23 cellular contexts compared by ENCODE assay signal in the genomic region with DNA sequence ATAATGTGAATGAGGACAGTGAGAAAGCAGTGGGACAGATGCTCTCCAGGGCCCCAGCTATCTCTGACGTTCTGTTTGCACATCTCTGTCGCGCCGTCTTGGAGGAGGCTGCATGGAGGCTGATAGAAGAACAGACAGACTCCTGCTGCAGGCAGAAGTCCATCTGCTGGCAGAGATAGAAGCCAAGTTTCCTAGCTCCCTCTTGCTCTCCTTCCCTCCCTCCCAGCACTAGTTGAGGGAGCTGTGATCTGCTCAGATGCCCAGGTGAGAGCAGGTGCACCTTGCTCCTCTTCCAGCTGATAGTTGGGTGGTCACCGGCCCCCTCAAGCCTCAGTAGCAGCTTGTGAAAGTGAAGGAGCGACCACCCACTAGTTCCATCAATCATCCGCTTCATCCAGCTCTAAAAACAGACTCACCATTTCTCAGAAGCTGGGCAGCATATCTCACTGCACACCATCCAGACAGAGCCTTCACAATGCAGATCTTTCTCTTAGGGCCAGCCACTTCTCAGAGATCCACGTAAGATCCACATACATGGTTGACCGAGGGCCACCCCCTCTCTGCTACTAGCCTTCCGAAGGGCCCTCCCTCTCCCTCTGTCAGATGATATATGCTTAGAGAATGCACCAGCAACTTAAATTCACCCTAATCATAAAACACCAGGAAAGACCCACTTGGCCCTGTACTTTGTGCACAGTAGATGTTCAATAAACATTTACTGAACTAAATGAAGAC. TPM values are rescaled to one million over a fixed set of nuclear protein-coding genes. Genes with fewer than 3 reads are reported as not detected.
"Had no signal": no experiment of that assay in that cellular context is flagged by ENCODE, and none has a peak within 500 bp of the region (broad histone marks: within the 10 kb centered on the region; RNA-seq: fewer than 3 reads in every experiment).

No MANE protein-coding gene starts in this region.

- DNase-seq: activated CD4-positive, alpha-beta T cell treated with anti-CD3 and anti-CD28 coated beads, Interleukin-2, amount 10 ng/mL, durations not matched to agents 7 days and 5 days; activated CD8-positive, alpha-beta T cell treated with anti-CD3 and anti-CD28 coated beads, Interleukin-2, amount 10 ng/mL, durations not matched to agents 7 days and 5 days; activated naive CD4-positive, alpha-beta T cell treated with anti-CD3 and anti-CD28 coated beads, Interleukin-2, amount 10 ng/mL, durations not matched to agents 7 days and 5 days; activated T-cell treated with anti-CD3 and anti-CD28 coated beads, Interleukin-2, amount 50 U/mL, for 24 hours; aorta; brain microvascular endothelial cell; central memory CD4-positive, alpha-beta T cell; gastrocnemius medialis; head of caudate nucleus; left ventricle myocardium superior; naive thymus-derived CD8-positive, alpha-beta T cell; pancreas; sigmoid colon; stimulated activated CD4-positive, alpha-beta T cell treated with anti-CD3 and anti-CD28 coated beads, Interleukin-4, amount 100 ng/mL, for 24 hours; stomach; upper lobe of right lung had no signal

- FAIRE-seq: endometrium, pancreas, TTC549 had no signal

- H3K4me1 Mint-ChIP-seq: activated CD4-positive, alpha-beta T cell treated with anti-CD3 and anti-CD28 coated beads, Interleukin-2, amount 10 ng/mL, durations not matched to agents 7 days and 5 days; activated naive CD4-positive, alpha-beta T cell treated with anti-CD3 and anti-CD28 coated beads, Interleukin-2, amount 10 ng/mL, durations not matched to agents 7 days and 5 days; memory B cell; naive thymus-derived CD8-positive, alpha-beta T cell; stimulated activated effector memory CD8-positive, alpha-beta T cell treated with anti-CD3 and anti-CD28 coated beads, Interleukin-12 subunit alpha, Interleukin-12 subunit beta, amount 100 ng/mL, for 72 hours had no signal

- H3K9me3 ChIP-seq: gastrocnemius medialis, pancreas, sigmoid colon, stomach, thoracic aorta, upper lobe of right lung had no signal

- H3K9me3 Mint-ChIP-seq: activated CD4-positive, alpha-beta T cell treated with anti-CD3 and anti-CD28 coated beads, Interleukin-2, amount 10 ng/mL, durations not matched to agents 7 days and 5 days; activated naive CD4-positive, alpha-beta T cell treated with anti-CD3 and anti-CD28 coated beads, Interleukin-2, amount 10 ng/mL, durations not matched to agents 7 days and 5 days; activated T-cell treated with anti-CD3 and anti-CD28 coated beads, Interleukin-2, amount 50 U/mL, for 24 hours; memory B cell; naive thymus-derived CD8-positive, alpha-beta T cell; stimulated activated effector memory CD8-positive, alpha-beta T cell treated with anti-CD3 and anti-CD28 coated beads, Interleukin-12 subunit alpha, Interleukin-12 subunit beta, amount 100 ng/mL, for 72 hours had no signal

- H3K27me3 ChIP-seq: pancreas, sigmoid colon, upper lobe of right lung had no signal

- H3K27ac ChIP-seq: brain microvascular endothelial cell, coronary artery, gastrocnemius medialis, pancreas, stomach, thoracic aorta, upper lobe of right lung had no signal

- H3K4me1 ChIP-seq: gastrocnemius medialis, pancreas, upper lobe of right lung had no signal

- H3K4me3 Mint-ChIP-seq: activated CD4-positive, alpha-beta T cell treated with anti-CD3 and anti-CD28 coated beads, Interleukin-2, amount 10 ng/mL, durations not matched to agents 7 days and 5 days; activated CD8-positive, alpha-beta T cell treated with anti-CD3 and anti-CD28 coated beads, Interleukin-2, amount 10 ng/mL, durations not matched to agents 7 days and 5 days; activated naive CD4-positive, alpha-beta T cell treated with anti-CD3 and anti-CD28 coated beads, Interleukin-2, amount 10 ng/mL, durations not matched to agents 7 days and 5 days; activated T-cell treated with anti-CD3 and anti-CD28 coated beads, Interleukin-2, amount 50 U/mL, for 24 hours; memory B cell; naive thymus-derived CD8-positive, alpha-beta T cell; stimulated activated effector memory CD8-positive, alpha-beta T cell treated with anti-CD3 and anti-CD28 coated beads, Interleukin-12 subunit alpha, Interleukin-12 subunit beta, amount 100 ng/mL, for 72 hours had no signal

- H3K36me3 Mint-ChIP-seq: activated naive CD4-positive, alpha-beta T cell treated with anti-CD3 and anti-CD28 coated beads, Interleukin-2, amount 10 ng/mL, durations not matched to agents 7 days and 5 days; memory B cell; naive thymus-derived CD8-positive, alpha-beta T cell; stimulated activated effector memory CD8-positive, alpha-beta T cell treated with anti-CD3 and anti-CD28 coated beads, Interleukin-12 subunit alpha, Interleukin-12 subunit beta, amount 100 ng/mL, for 72 hours had no signal

- H3K4me3 ChIP-seq: coronary artery, gastrocnemius medialis, pancreas, sigmoid colon, stomach, thoracic aorta, upper lobe of right lung had no signal

- ATAC-seq: activated CD8-positive, alpha-beta T cell treated with anti-CD3 and anti-CD28 coated beads, Interleukin-2, amount 10 ng/mL, durations not matched to agents 7 days and 5 days; gastrocnemius medialis; left ventricle myocardium superior; naive thymus-derived CD8-positive, alpha-beta T cell; pancreas; stimulated activated effector memory CD8-positive, alpha-beta T cell treated with anti-CD3 and anti-CD28 coated beads, Interleukin-12 subunit alpha, Interleukin-12 subunit beta, amount 100 ng/mL, for 72 hours; upper lobe of right lung had no signal

- H3K27ac Mint-ChIP-seq: activated CD4-positive, alpha-beta T cell treated with anti-CD3 and anti-CD28 coated beads, Interleukin-2, amount 10 ng/mL, durations not matched to agents 7 days and 5 days; activated CD8-positive, alpha-beta T cell treated with anti-CD3 and anti-CD28 coated beads, Interleukin-2, amount 10 ng/mL, durations not matched to agents 7 days and 5 days; activated naive CD4-positive, alpha-beta T cell treated with anti-CD3 and anti-CD28 coated beads, Interleukin-2, amount 10 ng/mL, durations not matched to agents 7 days and 5 days; activated T-cell treated with anti-CD3 and anti-CD28 coated beads, Interleukin-2, amount 50 U/mL, for 24 hours; memory B cell; naive thymus-derived CD8-positive, alpha-beta T cell; stimulated activated effector memory CD8-positive, alpha-beta T cell treated with anti-CD3 and anti-CD28 coated beads, Interleukin-12 subunit alpha, Interleukin-12 subunit beta, amount 100 ng/mL, for 72 hours had no signal

- H3K36me3 ChIP-seq: brain microvascular endothelial cell, gastrocnemius medialis, pancreas, sigmoid colon, stomach, thoracic aorta, upper lobe of right lung had no signal

- H3K27me3 Mint-ChIP-seq: activated CD4-positive, alpha-beta T cell treated with anti-CD3 and anti-CD28 coated beads, Interleukin-2, amount 10 ng/mL, durations not matched to agents 7 days and 5 days; activated T-cell treated with anti-CD3 and anti-CD28 coated beads, Interleukin-2, amount 50 U/mL, for 24 hours had no signal

RNA-seq across cellular contexts. Expression of a gene that starts 12.9 kb away (rescaled TPM):
- total RNA-seq: activated CD4-positive, alpha-beta T cell treated with anti-CD3 and anti-CD28 coated beads, Interleukin-2, amount 10 ng/mL, durations not matched to agents 7 days and 5 days; activated CD8-positive, alpha-beta T cell treated with anti-CD3 and anti-CD28 coated beads, Interleukin-2, amount 10 ng/mL, durations not matched to agents 7 days and 5 days; naive thymus-derived CD8-positive, alpha-beta T cell; T-helper 2 cell treated with Interferon-gamma antibody and Interleukin-4, amounts not matched to agents 100 ng/mL and 5 ng/mL, for 36 hours had no signal
- polyA plus RNA-seq: aorta had no signal
